ENCODE assay signal across 1 cellular context in the genomic region with DNA sequence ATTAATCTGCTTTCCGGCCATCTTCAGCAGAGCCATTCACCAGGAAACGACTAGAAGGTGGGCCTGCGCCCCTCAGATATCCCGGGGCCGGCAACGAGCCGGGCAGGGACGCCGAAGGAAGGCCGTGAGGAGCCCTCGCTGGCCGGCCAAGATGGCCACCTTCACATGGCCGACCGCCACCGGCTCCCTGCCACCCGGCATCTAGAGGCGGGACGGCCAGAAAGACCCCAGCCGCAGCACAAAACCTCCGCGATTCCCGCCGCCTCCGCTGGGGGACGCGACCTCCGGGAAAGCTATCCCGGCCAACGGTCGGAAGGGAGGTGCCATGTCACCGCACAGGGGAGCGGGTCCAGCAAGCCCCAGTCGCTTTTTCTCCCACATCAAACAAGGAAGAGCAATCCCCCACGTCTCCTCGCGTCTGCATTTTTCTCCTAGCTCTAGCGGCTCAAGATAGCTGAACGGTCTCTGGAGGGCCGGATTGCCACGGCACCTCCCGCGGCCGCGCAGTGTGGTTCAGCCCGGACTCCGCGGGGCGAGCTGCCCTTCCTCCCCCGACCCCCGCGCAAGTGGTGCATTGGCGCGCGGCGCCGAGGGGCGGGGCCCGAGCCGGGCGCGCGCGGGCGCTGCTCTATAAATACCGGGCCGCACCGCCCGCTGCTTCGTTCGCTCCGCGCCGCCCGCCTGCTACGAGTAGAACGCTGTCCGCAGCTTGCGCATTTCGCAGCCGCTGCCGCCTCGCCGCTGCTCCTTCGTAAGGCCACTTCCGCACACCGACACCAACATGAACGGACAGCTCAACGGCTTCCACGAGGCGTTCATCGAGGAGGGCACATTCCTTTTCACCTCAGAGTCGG.
TF ChIP-seq lines count a peak whose summit lies in the region.

A gene (plus strand): TSS at position 662 of the 854 bp plus-strand sequence. CDS start 120 bp downstream, at position 782.

TF ChIP-seq in HepG2, 621 proteins besides CTCF, POLR2A, EP300 and RAD21 (continued from another document):
- TF ChIP-seq, protein P1, sequence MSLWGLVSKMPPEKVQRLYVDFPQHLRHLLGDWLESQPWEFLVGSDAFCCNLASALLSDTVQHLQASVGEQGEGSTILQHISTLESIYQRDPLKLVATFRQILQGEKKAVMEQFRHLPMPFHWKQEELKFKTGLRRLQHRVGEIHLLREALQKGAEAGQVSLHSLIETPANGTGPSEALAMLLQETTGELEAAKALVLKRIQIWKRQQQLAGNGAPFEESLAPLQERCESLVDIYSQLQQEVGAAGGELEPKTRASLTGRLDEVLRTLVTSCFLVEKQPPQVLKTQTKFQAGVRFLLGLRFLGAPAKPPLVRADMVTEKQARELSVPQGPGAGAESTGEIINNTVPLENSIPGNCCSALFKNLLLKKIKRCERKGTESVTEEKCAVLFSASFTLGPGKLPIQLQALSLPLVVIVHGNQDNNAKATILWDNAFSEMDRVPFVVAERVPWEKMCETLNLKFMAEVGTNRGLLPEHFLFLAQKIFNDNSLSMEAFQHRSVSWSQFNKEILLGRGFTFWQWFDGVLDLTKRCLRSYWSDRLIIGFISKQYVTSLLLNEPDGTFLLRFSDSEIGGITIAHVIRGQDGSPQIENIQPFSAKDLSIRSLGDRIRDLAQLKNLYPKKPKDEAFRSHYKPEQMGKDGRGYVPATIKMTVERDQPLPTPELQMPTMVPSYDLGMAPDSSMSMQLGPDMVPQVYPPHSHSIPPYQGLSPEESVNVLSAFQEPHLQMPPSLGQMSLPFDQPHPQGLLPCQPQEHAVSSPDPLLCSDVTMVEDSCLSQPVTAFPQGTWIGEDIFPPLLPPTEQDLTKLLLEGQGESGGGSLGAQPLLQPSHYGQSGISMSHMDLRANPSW (CRISPR knock-in tag; IDR thresholded peaks at IDR 0.05; ENCODE audit: borderline replicate concordance), result no peak
- TF ChIP-seq PRPF4 (IDR thresholded peaks at IDR 0.05; ENCODE audit: low read depth, low read length, poor library complexity, severe bottlenecking) (no peak), ZNF430 (CRISPR knock-in tag; IDR thresholded peaks at IDR 0.05) (no peak; the same call in 1 of the 2 replicates), ERF (CRISPR knock-in tag; IDR thresholded peaks at IDR 0.05) (peak; percentile 73), BHLHE40 (IDR thresholded peaks at IDR 0.05; ENCODE audit: low read length) (peak; percentile 96), ZNF792 (CRISPR knock-in tag; IDR thresholded peaks at IDR 0.05) (no peak; the same call in 1 of the 2 replicates), ZNF101 (CRISPR knock-in tag; IDR thresholded peaks at IDR 0.05; ENCODE audit: borderline replicate concordance, low read depth) (no peak), ZNF383 (CRISPR knock-in tag; IDR thresholded peaks at IDR 0.05; ENCODE audit: borderline replicate concordance) (peak; percentile 87; the same call in 1 of the 2 replicates), CHD4 (IDR thresholded peaks at IDR 0.05; ENCODE audit: borderline replicate concordance, low read length) (no peak), ZKSCAN5 (CRISPR knock-in tag; IDR thresholded peaks at IDR 0.05) (no peak), SP5 (CRISPR knock-in tag; IDR thresholded peaks at IDR 0.05; ENCODE audit: borderline replicate concordance, low read depth) (peak; percentile 54), ZNF879 (CRISPR knock-in tag; IDR thresholded peaks at IDR 0.05) (no peak; the same call in 1 of the 2 replicates), ZNF713 (CRISPR knock-in tag; IDR thresholded peaks at IDR 0.05) (no peak; the same call in 1 of the 2 replicates), FOXC1 (CRISPR knock-in tag; IDR thresholded peaks at IDR 0.05; ENCODE audit: borderline replicate concordance) (peak; percentile 19; the same call in 1 of the 2 replicates), PHB2 (IDR thresholded peaks at IDR 0.05; ENCODE audit: partially characterized antibody) (no peak), ZSCAN25 (CRISPR knock-in tag; IDR thresholded peaks at IDR 0.05) (peak; percentile 91), NFATC3 (CRISPR knock-in tag; IDR thresholded peaks at IDR 0.05) (peak; percentile 95; the same call in 1 of the 2 replicates), HNF4G (IDR thresholded peaks at IDR 0.05; ENCODE audit: borderline replicate concordance, low read depth, low read length) (peak; percentile 40; the same call in 1 of the 2 replicates), HNF4G (CRISPR knock-in tag; IDR thresholded peaks at IDR 0.05; ENCODE audit: borderline replicate concordance, low read depth) (0 out of 2 replicates have a peak, but pooled peaks have one; percentile 37), IRF2 (CRISPR knock-in tag; IDR thresholded peaks at IDR 0.05) (no peak; the same call in none of the 2 replicates), GATAD1 (CRISPR knock-in tag; IDR thresholded peaks at IDR 0.05) (peak; percentile 67; the same call in 1 of the 2 replicates), CHCHD3 (CRISPR knock-in tag; IDR thresholded peaks at IDR 0.05) (peak; percentile 97), SRSF4 (IDR thresholded peaks at IDR 0.05; ENCODE audit: low read depth, low read length, poor library complexity, severe bottlenecking) (no peak), HOXA5 (CRISPR knock-in tag; IDR thresholded peaks at IDR 0.05) (peak; percentile 93; the same call in 1 of the 2 replicates), CEBPG (CRISPR knock-in tag; IDR thresholded peaks at IDR 0.05) (no peak), SNRNP70 (IDR thresholded peaks at IDR 0.05; ENCODE audit: low read depth, low read length) (no peak)
- TF ChIP-seq, protein P2, sequence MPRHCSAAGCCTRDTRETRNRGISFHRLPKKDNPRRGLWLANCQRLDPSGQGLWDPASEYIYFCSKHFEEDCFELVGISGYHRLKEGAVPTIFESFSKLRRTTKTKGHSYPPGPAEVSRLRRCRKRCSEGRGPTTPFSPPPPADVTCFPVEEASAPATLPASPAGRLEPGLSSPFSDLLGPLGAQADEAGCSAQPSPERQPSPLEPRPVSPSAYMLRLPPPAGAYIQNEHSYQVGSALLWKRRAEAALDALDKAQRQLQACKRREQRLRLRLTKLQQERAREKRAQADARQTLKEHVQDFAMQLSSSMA (CRISPR knock-in tag; IDR thresholded peaks at IDR 0.05), result peak; percentile 88; the same call in 1 of the 2 replicates
- TF ChIP-seq, protein P3, sequence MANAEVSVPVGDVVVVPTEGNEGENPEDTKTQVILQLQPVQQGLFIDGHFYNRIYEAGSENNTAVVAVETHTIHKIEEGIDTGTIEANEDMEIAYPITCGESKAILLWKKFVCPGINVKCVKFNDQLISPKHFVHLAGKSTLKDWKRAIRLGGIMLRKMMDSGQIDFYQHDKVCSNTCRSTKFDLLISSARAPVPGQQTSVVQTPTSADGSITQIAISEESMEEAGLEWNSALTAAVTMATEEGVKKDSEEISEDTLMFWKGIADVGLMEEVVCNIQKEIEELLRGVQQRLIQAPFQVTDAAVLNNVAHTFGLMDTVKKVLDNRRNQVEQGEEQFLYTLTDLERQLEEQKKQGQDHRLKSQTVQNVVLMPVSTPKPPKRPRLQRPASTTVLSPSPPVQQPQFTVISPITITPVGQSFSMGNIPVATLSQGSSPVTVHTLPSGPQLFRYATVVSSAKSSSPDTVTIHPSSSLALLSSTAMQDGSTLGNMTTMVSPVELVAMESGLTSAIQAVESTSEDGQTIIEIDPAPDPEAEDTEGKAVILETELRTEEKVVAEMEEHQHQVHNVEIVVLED (CRISPR knock-in tag; IDR thresholded peaks at IDR 0.05; ENCODE audit: borderline replicate concordance), result peak; percentile 73; the same call in 1 of the 2 replicates
- TF ChIP-seq, protein P4, sequence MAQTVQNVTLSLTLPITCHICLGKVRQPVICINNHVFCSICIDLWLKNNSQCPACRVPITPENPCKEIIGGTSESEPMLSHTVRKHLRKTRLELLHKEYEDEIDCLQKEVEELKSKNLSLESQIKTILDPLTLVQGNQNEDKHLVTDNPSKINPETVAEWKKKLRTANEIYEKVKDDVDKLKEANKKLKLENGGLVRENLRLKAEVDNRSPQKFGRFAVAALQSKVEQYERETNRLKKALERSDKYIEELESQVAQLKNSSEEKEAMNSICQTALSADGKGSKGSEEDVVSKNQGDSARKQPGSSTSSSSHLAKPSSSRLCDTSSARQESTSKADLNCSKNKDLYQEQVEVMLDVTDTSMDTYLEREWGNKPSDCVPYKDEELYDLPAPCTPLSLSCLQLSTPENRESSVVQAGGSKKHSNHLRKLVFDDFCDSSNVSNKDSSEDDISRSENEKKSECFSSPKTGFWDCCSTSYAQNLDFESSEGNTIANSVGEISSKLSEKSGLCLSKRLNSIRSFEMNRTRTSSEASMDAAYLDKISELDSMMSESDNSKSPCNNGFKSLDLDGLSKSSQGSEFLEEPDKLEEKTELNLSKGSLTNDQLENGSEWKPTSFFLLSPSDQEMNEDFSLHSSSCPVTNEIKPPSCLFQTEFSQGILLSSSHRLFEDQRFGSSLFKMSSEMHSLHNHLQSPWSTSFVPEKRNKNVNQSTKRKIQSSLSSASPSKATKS (CRISPR knock-in tag; IDR thresholded peaks at IDR 0.05), result peak; percentile 27; the same call in 1 of the 2 replicates
- TF ChIP-seq, protein P5, sequence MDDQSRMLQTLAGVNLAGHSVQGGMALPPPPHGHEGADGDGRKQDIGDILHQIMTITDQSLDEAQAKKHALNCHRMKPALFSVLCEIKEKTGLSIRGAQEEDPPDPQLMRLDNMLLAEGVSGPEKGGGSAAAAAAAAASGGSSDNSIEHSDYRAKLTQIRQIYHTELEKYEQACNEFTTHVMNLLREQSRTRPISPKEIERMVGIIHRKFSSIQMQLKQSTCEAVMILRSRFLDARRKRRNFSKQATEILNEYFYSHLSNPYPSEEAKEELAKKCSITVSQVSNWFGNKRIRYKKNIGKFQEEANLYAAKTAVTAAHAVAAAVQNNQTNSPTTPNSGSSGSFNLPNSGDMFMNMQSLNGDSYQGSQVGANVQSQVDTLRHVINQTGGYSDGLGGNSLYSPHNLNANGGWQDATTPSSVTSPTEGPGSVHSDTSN (CRISPR knock-in tag; IDR thresholded peaks at IDR 0.05; ENCODE audit: borderline replicate concordance), result no peak; the same call in 1 of the 2 replicates
- TF ChIP-seq, protein P6, sequence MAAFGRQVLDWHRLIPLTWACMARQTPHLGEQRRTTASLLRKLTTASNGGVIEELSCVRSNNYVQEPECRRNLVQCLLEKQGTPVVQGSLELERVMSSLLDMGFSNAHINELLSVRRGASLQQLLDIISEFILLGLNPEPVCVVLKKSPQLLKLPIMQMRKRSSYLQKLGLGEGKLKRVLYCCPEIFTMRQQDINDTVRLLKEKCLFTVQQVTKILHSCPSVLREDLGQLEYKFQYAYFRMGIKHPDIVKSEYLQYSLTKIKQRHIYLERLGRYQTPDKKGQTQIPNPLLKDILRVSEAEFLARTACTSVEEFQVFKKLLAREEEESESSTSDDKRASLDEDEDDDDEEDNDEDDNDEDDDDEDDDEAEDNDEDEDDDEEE (CRISPR knock-in tag; IDR thresholded peaks at IDR 0.05), result no peak
